In the genomic region with DNA sequence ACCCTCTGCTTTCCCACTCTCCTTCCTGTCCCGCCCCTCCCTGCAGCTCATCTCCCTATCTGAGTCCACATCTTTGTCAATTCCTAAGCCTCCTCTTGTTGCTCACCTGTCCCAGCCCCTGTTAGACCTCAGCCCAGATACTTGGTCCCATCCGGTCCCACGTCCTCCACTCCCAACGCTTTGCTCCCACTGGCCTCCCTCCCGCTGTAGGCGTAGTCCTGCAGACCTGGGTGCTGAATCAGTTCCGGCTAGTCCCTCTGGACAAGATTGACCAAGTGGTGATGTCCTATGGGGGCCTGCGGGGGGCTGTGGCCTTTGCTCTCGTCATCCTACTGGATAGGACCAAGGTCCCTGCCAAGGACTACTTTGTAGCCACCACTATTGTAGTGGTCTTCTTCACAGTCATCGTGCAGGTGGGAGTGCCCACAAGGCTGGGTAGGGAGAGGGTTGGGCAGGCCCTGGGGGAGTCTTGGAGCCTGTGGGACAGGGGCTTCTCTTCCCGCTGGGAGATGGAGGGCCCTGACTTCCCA, we compare ENCODE assay signal across 32 cellular contexts.
"Had no signal": no experiment of that assay in that cellular context is flagged by ENCODE, and none has a peak within 500 bp of the region (broad histone marks: within the 10 kb centered on the region; RNA-seq: fewer than 3 reads in every experiment).

No MANE protein-coding gene starts in this region.

- H3K36me3 ChIP-seq: brain microvascular endothelial cell, Peyer's patch had no signal

- H3K9me3 ChIP-seq: Peyer's patch had no signal

- H3K4me1 ChIP-seq: Peyer's patch had no signal

- H3K4me3 ChIP-seq: Peyer's patch, SK-N-MC had no signal

- H3K27me3 ChIP-seq: brain microvascular endothelial cell, Peyer's patch had no signal

- ATAC-seq: activated CD8-positive, alpha-beta memory T cell treated with anti-CD3 and anti-CD28 coated beads, Interleukin-2, amount 10 ng/mL, durations not matched to agents 7 days and 5 days; PC-3; T-helper 17 cell had no signal

- DNase-seq: activated B cell treated with CpG ODN at 0.5 μM for 24 hours; activated CD4-positive, alpha-beta memory T cell treated with anti-CD3 and anti-CD28 coated beads, Interleukin-2, amount 10 ng/mL, durations not matched to agents 7 days and 5 days; activated CD4-positive, alpha-beta T cell treated with anti-CD3 and anti-CD28 coated beads for 4 hours; activated CD4-positive, alpha-beta T cell treated with anti-CD3 and anti-CD28 coated beads, Interleukin-2, amount 50 U/mL, for 1 hour; activated CD4-positive, CD25-positive, alpha-beta regulatory T cell treated with anti-CD3 and anti-CD28 coated beads, Interleukin-2, amount 50 U/mL, for 72 hours; activated CD8-positive, alpha-beta memory T cell treated with anti-CD3 and anti-CD28 coated beads for 24 hours; activated CD8-positive, alpha-beta memory T cell treated with anti-CD3 and anti-CD28 coated beads, Interleukin-2, amount 10 ng/mL, durations not matched to agents 7 days and 5 days; activated CD8-positive, alpha-beta memory T cell treated with anti-CD3 and anti-CD28 coated beads, Interleukin-2, amount 50 U/mL, for 48 hours; activated effector memory CD4-positive, alpha-beta T cell treated with Interleukin-2 at 50 U/mL for 16 hours; activated naive CD4-positive, alpha-beta T cell treated with anti-CD3 and anti-CD28 coated beads, Interleukin-2, amount 10 ng/mL, durations not matched to agents 7 days and 5 days; activated naive CD8-positive, alpha-beta T cell treated with anti-CD3 and anti-CD28 coated beads for 36 hours; activated T-cell treated with anti-CD3 and anti-CD28 coated beads, Interleukin-2, amount 50 U/mL, for 48 hours; amniotic stem cell; brain microvascular endothelial cell; central memory CD4-positive, alpha-beta T cell; KG1; MM.1S; MV-4-11; NCI-H1092; NCI-H1436 treated with DMSO at 0.1 percent for 48 hours; NCI-H1694 treated with DMSO at 0.1 percent for 48 hours; NCI-H2029; NCI-H345; NCI-H524 treated with DMSO at 0.1 percent for 48 hours; NK-92 treated with Interleukin-12 subunit alpha and Interleukin-12 subunit beta, amount 100 ng/mL, for 24 hours; PC-3; Peyer's patch; Right ventricle myocardium superior; T-helper 17 cell had no signal

- H3K27ac ChIP-seq: brain microvascular endothelial cell, Peyer's patch, RWPE1, SK-N-MC, VCaP had no signal
